15 cellular contexts compared by ENCODE assay signal in genomic region chr6:114151070-114151685, GRCh38.
"Had no signal": no experiment of that assay in that cellular context is flagged by ENCODE, and none has a peak within 500 bp of the region (broad histone marks: within the 10 kb centered on the region; RNA-seq: fewer than 3 reads in every experiment).

No MANE protein-coding gene starts in this region.

- H3K27ac ChIP-seq: coronary artery, heart right ventricle, right atrium auricular region, sigmoid colon, suprapubic skin, tibial artery, upper lobe of left lung, uterus had no signal

- DNase-seq: effector CD8-positive, alpha-beta T cell; heart right ventricle; hypothalamus; kidney glomerular epithelial cell; naive thymus-derived CD8-positive, alpha-beta T cell; sigmoid colon; small intestine; stimulated activated CD4-positive, alpha-beta T cell treated with anti-CD3 and anti-CD28 coated beads, Interleukin-12 subunit alpha, Interleukin-12 subunit beta, amount 100 ng/mL, for 4 hours; stimulated activated naive CD4-positive, alpha-beta T cell; tibial artery; upper lobe of left lung; uterus had no signal

- H3K4me1 ChIP-seq: heart right ventricle, right atrium auricular region, sigmoid colon, suprapubic skin, tibial artery, upper lobe of left lung, uterus had no signal

- H3K27me3 ChIP-seq: heart right ventricle, right atrium auricular region, sigmoid colon, suprapubic skin, tibial artery, upper lobe of left lung, uterus had no signal

- H3K36me3 ChIP-seq: heart right ventricle, right atrium auricular region, sigmoid colon, suprapubic skin, tibial artery, upper lobe of left lung, uterus had no signal

- H3K4me3 ChIP-seq: coronary artery, heart right ventricle, right atrium auricular region, sigmoid colon, suprapubic skin, tibial artery, upper lobe of left lung, uterus had no signal

- H3K9me3 ChIP-seq: suprapubic skin, tibial artery, upper lobe of left lung, uterus had no signal
